ENCODE assay signal across 17 cellular contexts in genomic region chr7:50728184-50728583, GRCh38. TPM values are rescaled to one million over a fixed set of nuclear protein-coding genes. Genes with fewer than 3 reads are reported as not detected.
A peak's percentile ranks its signal among the peaks of the same experiment; 100 is the strongest.
DNase-seq lines count a peak whose midpoint lies in the region; ATAC-seq and TF ChIP-seq lines count a peak whose summit lies in the region.
"Had no signal": no experiment of that assay in that cellular context is flagged by ENCODE, and none has a peak within 500 bp of the region (broad histone marks: within the 10 kb centered on the region; RNA-seq: fewer than 3 reads in every experiment).

No MANE protein-coding gene starts in this region.

- H3K27ac ChIP-seq in HEK293 (ENCODE audit: extremely low read depth, low read depth, low read length) (no peak overlapping the region), heart right ventricle (peak overlapping the region in 4 of 10 donors; percentile 8 to 68 (median 14))
- H3K27ac ChIP-seq: BLaER1 treated with 17β-estradiol and CSF1 and Interleukin-3, amounts not matched to agents 10 nM and 100 nM; lower lobe of right lung had no signal

- no peaks in the 10 kb centered on the region for H3K27me3 Mint-ChIP-seq in Caco-2 (ENCODE audit: insufficient read depth, unreplicated experiment)
- H3K27me3 Mint-ChIP-seq: activated naive CD8-positive, alpha-beta T cell treated with anti-CD3 and anti-CD28 coated beads for 36 hours had no signal

- intact Hi-C loops in heart right ventricle (cut with DNase I) (loop anchor here in 1 of 10 donors (10.0 kb wide), 1 partner anchor 47 kb away; no protein-coding TSS in a partner anchor), Caco-2 (cut with micrococcal nuclease; ENCODE audit: unreplicated experiment) (no loop called here)

- peaks cover 12% of the 10 kb centered on the region for H3K36me3 Mint-ChIP-seq in Caco-2 (ENCODE audit: insufficient read depth, unreplicated experiment)
- H3K36me3 Mint-ChIP-seq: activated naive CD8-positive, alpha-beta T cell treated with anti-CD3 and anti-CD28 coated beads for 36 hours had no signal

- H3K9me3 ChIP-seq in HEK293 (ENCODE audit: control insufficient read depth, insufficient read depth, low read depth, low read length) (no peaks in the 10 kb centered on the region), heart right ventricle (no peaks in the 10 kb centered on the region), Caco-2 (no peaks in the 10 kb centered on the region)
- H3K9me3 ChIP-seq: lower lobe of right lung had no signal

- no peaks in the 10 kb centered on the region for H3K9me3 Mint-ChIP-seq in Caco-2 (ENCODE audit: unreplicated experiment)
- H3K9me3 Mint-ChIP-seq: activated naive CD8-positive, alpha-beta T cell treated with anti-CD3 and anti-CD28 coated beads for 36 hours; activated T-cell treated with anti-CD3 and anti-CD28 coated beads, Interleukin-2, amount 50 U/mL, for 72 hours had no signal

- H3K27ac Mint-ChIP-seq in Caco-2 (ENCODE audit: unreplicated experiment) = no peak overlapping the region
- H3K27ac Mint-ChIP-seq: activated naive CD8-positive, alpha-beta T cell treated with anti-CD3 and anti-CD28 coated beads for 36 hours; activated T-cell treated with anti-CD3 and anti-CD28 coated beads, Interleukin-2, amount 50 U/mL, for 72 hours had no signal

- peak in 7 of 8 donors; percentile 34 to 65 (median 56) for ATAC-seq in heart right ventricle
- ATAC-seq: activated T-cell treated with anti-CD3 and anti-CD28 coated beads, Interleukin-2, amount 50 U/mL, for 72 hours; lower lobe of right lung had no signal

- H3K4me3 ChIP-seq in HEK293 (ENCODE audit: low read depth, low read length) (no peak overlapping the region), cardiac fibroblast (replicated peaks in 1 of 2; ENCODE audit: low read depth in 2 of 2, low read length in 2 of 2) (no peak overlapping the region), heart right ventricle (no peak overlapping the region), Caco-2 (ENCODE audit: low read depth, low read length) (no peak overlapping the region)
- H3K4me3 ChIP-seq: BLaER1 treated with 17β-estradiol and CSF1 and Interleukin-3, amounts not matched to agents 10 nM and 100 nM; lower lobe of right lung had no signal

- BruUV-seq in Caco-2 (replicated peaks; lab: Mats Ljungman, UMichigan) = no TSS peak

- H3K4me1 ChIP-seq in HEK293 (ENCODE audit: control insufficient read depth, insufficient read depth, low read length) (0 out of 2 replicates have a peak, but pooled peaks cover 2% of the 10 kb centered on the region), heart right ventricle (peaks cover 13 to 94% (median 77%) of the 10 kb centered on the region in 9 donors), Caco-2 (peaks cover 11% of the 10 kb centered on the region)

- TF ChIP-seq CTCF in HEK293 (tag by site-specific recombination; IDR thresholded peaks at IDR 0.05) = no peak
- TF ChIP-seq CTCF in cardiac fibroblast (IDR thresholded peaks at IDR 0.05; ENCODE audit: low read depth, low read length) = no peak
- TF ChIP-seq CTCF in heart right ventricle (IDR thresholded peaks at IDR 0.05) = no peak
- TF ChIP-seq CTCF in Caco-2 (IDR thresholded peaks at IDR 0.05; ENCODE audit: insufficient read depth in 1 of 2, low read depth in 1 of 2, low read length in 1 of 2, severe bottlenecking in 1 of 2, unreplicated experiment in 1 of 2) = no peak

- peak; percentile 68 to 74 for DNase-seq in cardiac fibroblast (ENCODE audit: low read depth in 2 of 2)
- peak in 1 of 2 donors; percentile 45 for DNase-seq in heart right ventricle
- DNase-seq in stromal cell of bone marrow (ENCODE audit: low read depth) = peak; percentile 64
- no peak for DNase-seq in NCI-H1930 (lab: John Stamatoyannopoulos, UW)
- no peak for DNase-seq in activated CD4-positive, alpha-beta T cell treated with anti-CD3 and anti-CD28 coated beads for 48 hours
- DNase-seq in Caco-2 = no peak
- DNase-seq: activated CD4-positive, alpha-beta T cell treated with anti-CD3 and anti-CD28 coated beads, Interleukin-2, amount 50 U/mL, for 48 hours; activated naive CD8-positive, alpha-beta T cell treated with anti-CD3 and anti-CD28 coated beads for 36 hours; activated T-cell treated with anti-CD3 and anti-CD28 coated beads, Interleukin-2, amount 50 U/mL, for 72 hours; cortex of kidney; DMS53; lower lobe of right lung; NCI-H1436 treated with DMSO at 0.1 percent for 48 hours; NCI-H510A had no signal

- CTCF ChIA-PET in HEK293 (lab: Yijun Ruan, JAX) = interaction anchor here (0.6 to 1.2 kb wide), 4 partner anchors 95 to 433 kb away, joined by 3 to 4 read pairs (median 3); no protein-coding TSS in a partner anchor
- CTCF ChIA-PET in Caco-2 (lab: Charles Lee) = no interaction called here

- H3K27me3 ChIP-seq in heart right ventricle (no peaks in the 10 kb centered on the region), Caco-2 (replicated peaks; ENCODE audit: control insufficient read depth, insufficient read depth, low read length) (no peaks in the 10 kb centered on the region)
- H3K27me3 ChIP-seq: BLaER1 treated with 17β-estradiol and CSF1 and Interleukin-3, amounts not matched to agents 10 nM and 100 nM had no signal

- H3K36me3 ChIP-seq in HEK293 (ENCODE audit: control insufficient read depth in 2 of 2, insufficient read depth in 1 of 2, low read length in 2 of 2) = no peaks in the 10 kb centered on the region; a peak in 1 of 3 replicates
- H3K36me3 ChIP-seq in heart right ventricle = peaks cover 0 to 21% (median 0%) of the 10 kb centered on the region in 9 donors
- no peaks in the 10 kb centered on the region; the same call in 1 of the 2 replicates for H3K36me3 ChIP-seq in Caco-2 (ENCODE audit: control insufficient read depth, insufficient read depth, low read length)
- H3K36me3 ChIP-seq: lower lobe of right lung had no signal

- H3K4me3 Mint-ChIP-seq in Caco-2 (ENCODE audit: unreplicated experiment) = no peak overlapping the region
- H3K4me3 Mint-ChIP-seq: activated naive CD8-positive, alpha-beta T cell treated with anti-CD3 and anti-CD28 coated beads for 36 hours; activated T-cell treated with anti-CD3 and anti-CD28 coated beads, Interleukin-2, amount 50 U/mL, for 72 hours had no signal

- 16 to 18% methylated on average over 2 of the region's 2 CpGs for WGBS in heart right ventricle, 2 donors

- POLR2A ChIA-PET in HEK293 (lab: Yijun Ruan, JAX) = no interaction called here
- POLR2A ChIA-PET in Caco-2 (lab: Charles Lee) = no interaction called here

- H3K4me1 Mint-ChIP-seq in Caco-2 (ENCODE audit: low read depth, unreplicated experiment) = peaks cover 12% of the 10 kb centered on the region

TF ChIP-seq in HEK293, 187 proteins besides CTCF, POLR2A, EP300 and RAD21:
- peak; percentile 73 for TF ChIP-seq ATF2 (tag by site-specific recombination; IDR thresholded peaks at IDR 0.05; ENCODE audit: low read depth)
- TF ChIP-seq ZSCAN16 (tag by site-specific recombination; IDR thresholded peaks at IDR 0.05) = no peak
- TF ChIP-seq ZNF629 (tag by site-specific recombination; IDR thresholded peaks at IDR 0.05) = peak; percentile 47

RNA-seq across cellular contexts. Expression of gene GRB10, which starts 54.5 kb away (rescaled TPM):
- total RNA-seq in heart right ventricle = 10 to 100 TPM; 25.5 to 48.7 (median 31.5) TPM
- polyA plus RNA-seq in heart right ventricle = 10 to 100 TPM; 13.2 to 22.5 TPM
- 79.3 and 87.2 TPM in 2 replicates for total RNA-seq in Caco-2 (2022)
- total RNA-seq: OCI-LY7 had no signal

Comparison
In these comparisons a context has a peak if more than half of its experiments do, and no peak if none do; other contexts are left out.
1. DNase-seq: peak in cardiac fibroblast (2 of 2) and stromal cell of bone marrow (single experiment); none in NCI-H1930 (0 of 2), activated CD4-positive, alpha-beta T cell treated with anti-CD3 and anti-CD28 coated beads for 48 hours (single experiment) and Caco-2 (0 of 2).